ENCODE assay signal across 8 cellular contexts in the genomic region with DNA sequence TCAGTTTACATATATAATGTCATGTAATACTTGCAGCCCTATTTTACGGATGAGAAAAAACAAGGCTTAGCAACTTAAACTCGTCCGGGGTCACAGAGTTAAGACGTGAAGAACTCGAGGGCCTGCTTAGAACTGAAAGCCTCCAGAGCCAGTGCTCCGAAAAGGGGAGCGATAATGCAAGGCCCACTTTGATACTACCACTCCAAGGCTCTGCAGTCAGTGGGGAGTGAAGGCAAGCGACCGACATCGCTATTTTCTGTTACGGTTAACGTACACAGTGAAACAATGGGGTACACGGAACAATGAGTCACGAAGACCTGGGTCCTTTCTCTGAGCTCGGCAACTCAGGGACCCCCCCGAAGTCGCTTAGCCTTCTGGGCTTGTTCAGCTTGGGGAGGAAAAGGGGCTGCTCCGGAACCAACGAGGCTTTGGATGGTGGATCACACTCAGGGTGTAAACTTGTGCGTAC. TPM values are rescaled to one million over a fixed set of nuclear protein-coding genes. Genes with fewer than 3 reads are reported as not detected.
DNase-seq lines count a peak whose midpoint lies in the region; ATAC-seq lines count a peak whose summit lies in the region.

No MANE protein-coding gene starts in this region.

- H3K4me1 ChIP-seq in stomach smooth muscle (ENCODE audit: control insufficient read depth, insufficient read depth, low read length) = peaks cover 6% of the 10 kb centered on the region

- H3K27ac Mint-ChIP-seq in immature natural killer cell = peak overlapping the region; percentile 96 to 99 (median 98)

- H3K27me3 Mint-ChIP-seq in immature natural killer cell (ENCODE audit: low read depth in 3 of 3) = peaks cover 9 to 16% (median 11%) of the 10 kb centered on the region in 3 donors

- H3K27me3 ChIP-seq in stomach smooth muscle (ENCODE audit: control insufficient read depth in 1 of 2, insufficient read depth in 2 of 2, low read length in 2 of 2) = no peaks in the 10 kb centered on the region

- peak overlapping the region; percentile 93 to 94 for H3K9ac ChIP-seq in stomach smooth muscle (ENCODE audit: low read length in 2 of 2)

- no peaks in the 10 kb centered on the region for H3K9me3 ChIP-seq in stomach smooth muscle (ENCODE audit: control insufficient read depth in 2 of 2, low read length in 2 of 2)

- peak overlapping the region; percentile 95 for H3K27ac ChIP-seq in stomach smooth muscle (ENCODE audit: low read length)

- H3K36me3 Mint-ChIP-seq in immature natural killer cell = no peaks in the 10 kb centered on the region

- peaks cover 33 to 56% of the 10 kb centered on the region in 2 donors for H3K4me1 Mint-ChIP-seq in immature natural killer cell

- peak overlapping the region; percentile 96 to 99 (median 99) for H3K4me3 Mint-ChIP-seq in immature natural killer cell

- peak; percentile 21 for ATAC-seq in HG03457 (IDR thresholded peaks at IDR 0.05; ENCODE audit: unreplicated experiment)

- no peaks in the 10 kb centered on the region for H3K36me3 ChIP-seq in stomach smooth muscle (ENCODE audit: control insufficient read depth in 2 of 2, insufficient read depth in 2 of 2, low read length in 2 of 2)

- DNase-seq in NCI-H748 (lab: John Stamatoyannopoulos, UW; ENCODE audit: unreplicated experiment) (peak; percentile 73), NCI-H748 treated with DMSO at 0.1 percent for 48 hours (lab: John Stamatoyannopoulos, UW) (no peak), immature natural killer cell (no peak), dermis blood vessel endothelial cell (no peak), AG20443 (ENCODE audit: low spot score) (no peak)
- DNase-seq in activated naive CD8-positive, alpha-beta T cell treated with anti-CD3 and anti-CD28 coated beads, Interleukin-2, amount 50 U/mL, for 16 hours (ENCODE audit: low read depth, low spot score) = peak; percentile 17

- no peaks in the 10 kb centered on the region for H3K9me3 Mint-ChIP-seq in immature natural killer cell

- peak overlapping the region; percentile 76 to 86 for H3K4me3 ChIP-seq in stomach smooth muscle (ENCODE audit: low read length in 2 of 2)

RNA-seq across cellular contexts. Expression of a gene that starts 1.0 kb away (rescaled TPM):
- 100 to 1,000 TPM in 2 of 3 donors, 10 to 100 TPM in 1; 91.4 to 110 (median 101) TPM for polyA plus RNA-seq in immature natural killer cell
- 67.1 and 86.4 TPM in 2 replicates for total RNA-seq in dermis blood vessel endothelial cell

Comparison
In these comparisons a context has a peak if more than half of its experiments do, and no peak if none do; other contexts are left out.
1. DNase-seq: peak in NCI-H748 (single experiment) and activated naive CD8-positive, alpha-beta T cell treated with anti-CD3 and anti-CD28 coated beads, Interleukin-2, amount 50 U/mL, for 16 hours (single experiment); none in NCI-H748 treated with DMSO at 0.1 percent for 48 hours (single experiment), immature natural killer cell (0 of 3), dermis blood vessel endothelial cell (single experiment) and AG20443 (single experiment).